In genomic region chr12:120215357-120215735, GRCh38 we compare ENCODE assay signal across 1 cellular context.
TF ChIP-seq lines count a peak whose summit lies in the region.

No MANE protein-coding gene starts in this region.

TF ChIP-seq in GM23338, 12 proteins besides CTCF, POLR2A, EP300 and RAD21 (continued from another document):
- TF ChIP-seq ZNF114 (CRISPR knock-in tag; IDR thresholded peaks at IDR 0.05) (no peak), ZNF331 (CRISPR knock-in tag; IDR thresholded peaks at IDR 0.05; ENCODE audit: low read depth) (no peak), REST (IDR thresholded peaks at IDR 0.05; ENCODE audit: unreplicated experiment) (no peak), EZH2 (IDR thresholded peaks at IDR 0.05; ENCODE audit: low read depth, unreplicated experiment) (no peak), ZNF462 (CRISPR knock-in tag; IDR thresholded peaks at IDR 0.05) (no peak)
